Comparison of ENCODE assay signal across 2 cellular contexts in the genomic region with DNA sequence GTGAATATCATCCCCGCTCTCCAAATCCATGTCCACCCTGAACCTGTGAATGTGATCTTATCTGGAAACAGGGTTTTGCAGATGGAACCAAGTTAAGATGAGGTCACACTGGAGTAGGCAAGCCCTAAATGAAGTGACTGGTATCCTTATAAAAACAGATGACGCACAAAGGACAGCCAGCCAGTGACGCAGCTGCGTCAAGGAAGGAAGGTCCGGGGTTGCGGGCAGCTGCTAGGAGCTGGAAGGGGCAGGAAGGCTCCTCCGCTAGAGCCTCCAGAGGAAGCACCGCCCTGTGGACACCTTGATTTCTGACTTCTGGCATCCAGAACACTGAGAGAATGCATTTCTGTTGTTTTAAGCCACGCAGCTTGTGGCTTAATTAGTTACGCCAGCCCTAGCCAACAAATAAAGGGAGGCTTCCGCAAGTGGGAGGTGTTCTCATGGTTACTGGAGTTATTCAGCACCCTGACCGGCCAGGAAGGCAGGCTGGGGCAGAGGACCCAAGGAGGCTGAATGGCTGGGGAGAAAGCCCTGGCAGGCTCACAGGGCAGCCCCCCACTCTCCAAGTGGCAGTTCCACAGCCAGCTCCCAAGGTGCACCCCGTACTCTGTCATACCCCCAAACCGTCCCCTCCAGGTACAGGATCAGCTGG.
A peak's percentile ranks its signal among the peaks of the same experiment; 100 is the strongest.
TF ChIP-seq lines count a peak whose summit lies in the region.

No MANE protein-coding gene starts in this region.

TF ChIP-seq in Ishikawa, 13 proteins besides CTCF, POLR2A, EP300 and RAD21 (continued from another document):
- TF ChIP-seq, protein P1, sequence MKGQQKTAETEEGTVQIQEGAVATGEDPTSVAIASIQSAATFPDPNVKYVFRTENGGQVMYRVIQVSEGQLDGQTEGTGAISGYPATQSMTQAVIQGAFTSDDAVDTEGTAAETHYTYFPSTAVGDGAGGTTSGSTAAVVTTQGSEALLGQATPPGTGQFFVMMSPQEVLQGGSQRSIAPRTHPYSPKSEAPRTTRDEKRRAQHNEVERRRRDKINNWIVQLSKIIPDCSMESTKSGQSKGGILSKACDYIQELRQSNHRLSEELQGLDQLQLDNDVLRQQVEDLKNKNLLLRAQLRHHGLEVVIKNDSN (IDR thresholded peaks at IDR 0.05), result no peak
- peak; percentile 53; the same call in 1 of the 2 replicates for TF ChIP-seq TCF12 (IDR thresholded peaks at IDR 0.05; ENCODE audit: low read depth)

TF ChIP-seq in SK-N-SH treated with all-trans-retinoic acid at 6 μM for 48 hours, 23 proteins besides CTCF, POLR2A, EP300 and RAD21 (continued from another document):
- TF ChIP-seq, protein P2, sequence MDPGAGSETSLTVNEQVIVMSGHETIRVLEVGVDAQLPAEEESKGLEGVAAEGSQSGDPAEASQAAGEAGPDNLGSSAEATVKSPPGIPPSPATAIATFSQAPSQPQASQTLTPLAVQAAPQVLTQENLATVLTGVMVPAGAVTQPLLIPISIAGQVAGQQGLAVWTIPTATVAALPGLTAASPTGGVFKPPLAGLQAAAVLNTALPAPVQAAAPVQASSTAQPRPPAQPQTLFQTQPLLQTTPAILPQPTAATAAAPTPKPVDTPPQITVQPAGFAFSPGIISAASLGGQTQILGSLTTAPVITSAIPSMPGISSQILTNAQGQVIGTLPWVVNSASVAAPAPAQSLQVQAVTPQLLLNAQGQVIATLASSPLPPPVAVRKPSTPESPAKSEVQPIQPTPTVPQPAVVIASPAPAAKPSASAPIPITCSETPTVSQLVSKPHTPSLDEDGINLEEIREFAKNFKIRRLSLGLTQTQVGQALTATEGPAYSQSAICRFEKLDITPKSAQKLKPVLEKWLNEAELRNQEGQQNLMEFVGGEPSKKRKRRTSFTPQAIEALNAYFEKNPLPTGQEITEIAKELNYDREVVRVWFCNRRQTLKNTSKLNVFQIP (CRISPR knock-in tag; IDR thresholded peaks at IDR 0.05; ENCODE audit: borderline replicate concordance, low read depth), result no peak
- no peak for TF ChIP-seq TOX (CRISPR knock-in tag; IDR thresholded peaks at IDR 0.05; ENCODE audit: borderline replicate concordance)
- no peak for TF ChIP-seq ZNF8 (CRISPR knock-in tag; IDR thresholded peaks at IDR 0.05)
- TF ChIP-seq ISL1 (CRISPR knock-in tag; IDR thresholded peaks at IDR 0.05), result no peak
- TF ChIP-seq ZNF565 (CRISPR knock-in tag; conservative IDR thresholded peaks at IDR 0.05; ENCODE audit: low read depth), result no peak
- no peak for TF ChIP-seq PPARA (CRISPR knock-in tag; IDR thresholded peaks at IDR 0.05; ENCODE audit: borderline replicate concordance)
